ENCODE assay signal across 7 cellular contexts in the genomic region with DNA sequence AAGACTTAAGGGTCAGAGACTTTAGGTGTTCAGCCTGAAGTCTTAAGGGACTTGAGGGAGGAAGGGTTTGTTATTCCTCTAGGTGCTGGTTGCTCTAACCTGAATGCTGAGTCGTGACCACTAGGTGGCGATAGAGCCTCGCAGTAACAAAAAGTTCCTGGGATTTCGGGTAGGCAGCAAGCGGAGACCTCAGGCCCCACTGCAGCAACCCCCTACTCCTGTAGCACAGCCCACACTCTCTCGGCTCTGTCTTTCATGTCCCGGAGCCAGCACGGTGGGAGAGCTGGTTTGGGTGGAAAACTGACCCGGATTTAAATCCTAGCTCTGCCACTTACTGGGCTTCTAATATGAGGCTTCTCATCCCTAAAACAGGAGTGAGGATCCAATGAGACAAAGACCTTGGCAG.
DNase-seq lines count a peak whose midpoint lies in the region; ATAC-seq and TF ChIP-seq lines count a peak whose summit lies in the region.

No MANE protein-coding gene starts in this region.

- H3K4me3 ChIP-seq in dorsolateral prefrontal cortex: no peak overlapping the region
- no peak overlapping the region for H3K4me3 ChIP-seq in lung

- WGBS in lung, 2 donors: 11 to 18% methylated on average over 9 of the region's 9 CpGs

- ATAC-seq in HG02973 (IDR thresholded peaks at IDR 0.05; ENCODE audit: unreplicated experiment) (peak; percentile 76), lung (ENCODE audit: insufficient read depth, low FRiP score) (no peak)

- H3K36me3 ChIP-seq in lung (ENCODE audit: control insufficient read depth in 2 of 2, insufficient read depth in 2 of 2, low read length in 2 of 2): no peaks in the 10 kb centered on the region

- peak overlapping the region in 1 of 59 donors; percentile 68 for H3K27ac ChIP-seq in dorsolateral prefrontal cortex
- no peak overlapping the region for H3K27ac ChIP-seq in lung (ENCODE audit: low read depth in 1 of 2, low read length in 1 of 2)

- H3K27me3 ChIP-seq in dorsolateral prefrontal cortex (no peaks in the 10 kb centered on the region), lung (ENCODE audit: control insufficient read depth, insufficient read depth) (no peaks in the 10 kb centered on the region)

- H3K4me1 ChIP-seq in lung (ENCODE audit: control insufficient read depth in 2 of 2, insufficient read depth in 2 of 2, low read length in 2 of 2): peaks cover 0 to 3% of the 10 kb centered on the region in 2 donors

- intact Hi-C loops in dorsolateral prefrontal cortex (cut with DNase I): loop anchor here (2.0 to 10.0 kb wide), 3 partner anchors 415 to 903 kb away; partner anchors contain the start of genes SLIT3 (in 2 of the 2) and SPDL1 (in 1 of the 2)

- TF ChIP-seq CTCF in GM12872 (IDR thresholded peaks at IDR 0.05; ENCODE audit: insufficient read depth, low read depth, low read length) (peak; percentile 92), dorsolateral prefrontal cortex (IDR thresholded peaks at IDR 0.05 in 54 of 56, conservative IDR thresholded peaks at IDR 0.05 in 2 of 56; ENCODE audit: low read depth in 1 of 56, partially characterized antibody in 56 of 56) (peak; percentile 74 to 96 (median 90)), lung (IDR thresholded peaks at IDR 0.05; ENCODE audit: control extremely low read depth, extremely low read depth) (peak; percentile 72)

- DNase-seq in NCI-H345 (lab: John Stamatoyannopoulos, UW) (peak; percentile 73), dorsolateral prefrontal cortex (peak in 9 of 10 donors; percentile 47 to 88 (median 79)), lung (ENCODE audit: low spot score) (peak; percentile 60)
- DNase-seq in activated CD4-positive, alpha-beta T cell treated with anti-CD3 and anti-CD28 coated beads, Interleukin-2, amount 50 U/mL, for 24 hours (ENCODE audit: low read depth in 1 of 2, low spot score in 1 of 2): peak; percentile 14 to 55
- peak; percentile 9 for DNase-seq in stimulated activated CD8-positive, alpha-beta memory T cell treated with anti-CD3 and anti-CD28 coated beads, Interleukin-12 subunit alpha, Interleukin-12 subunit beta, amount 100 ng/mL, for 24 hours (ENCODE audit: extremely low read depth)

- H3K9me3 ChIP-seq in lung (ENCODE audit: control insufficient read depth in 2 of 2, insufficient read depth in 1 of 2, low read length in 1 of 2): no peaks in the 10 kb centered on the region

Comparison
In these comparisons a context has a peak if more than half of its experiments do, and no peak if none do; other contexts are left out.
1. DNase-seq: peak in every context shown above with its lines; median percentile 79 in dorsolateral prefrontal cortex; 73 in NCI-H345; 60 in lung; 34 in activated CD4-positive, alpha-beta T cell treated with anti-CD3 and anti-CD28 coated beads, Interleukin-2, amount 50 U/mL, for 24 hours; 9 in stimulated activated CD8-positive, alpha-beta memory T cell treated with anti-CD3 and anti-CD28 coated beads, Interleukin-12 subunit alpha, Interleukin-12 subunit beta, amount 100 ng/mL, for 24 hours.